ENCODE assay signal across 26 cellular contexts in genomic region chr13:51688937-51689336, GRCh38.
DNase-seq lines count a peak whose midpoint lies in the region; ATAC-seq and TF ChIP-seq lines count a peak whose summit lies in the region.
"Had no signal": no experiment of that assay in that cellular context is flagged by ENCODE, and none has a peak within 500 bp of the region (broad histone marks: within the 10 kb centered on the region; RNA-seq: fewer than 3 reads in every experiment).

No MANE protein-coding gene starts in this region.

- H3K4me1 Mint-ChIP-seq in WTC11, result peaks cover 26% of the 10 kb centered on the region
- H3K4me1 Mint-ChIP-seq in CD4-positive, alpha-beta T cell (ENCODE audit: low read depth), result peaks cover 22% of the 10 kb centered on the region

- H3K27ac Mint-ChIP-seq in WTC11, result no peak overlapping the region
- no peak overlapping the region for H3K27ac Mint-ChIP-seq in CD4-positive, alpha-beta T cell
- H3K27ac Mint-ChIP-seq: activated CD4-positive, alpha-beta T cell treated with anti-CD3 and anti-CD28 coated beads, Interleukin-2, amount 10 ng/mL, durations not matched to agents 24 days and 14 days; CD8-positive, alpha-beta T cell; stimulated activated naive CD8-positive, alpha-beta T cell treated with anti-CD3 and anti-CD28 coated beads, Interleukin-15, Interleukin-2, amounts not matched to agents 100 ng/mL and 50 ng/mL, for 24 hours had no signal

- CTCF ChIA-PET in WTC11 (lab: Charles Lee), result no interaction called here
- CTCF ChIA-PET in CD4-positive, alpha-beta T cell (lab: Charles Lee), result no interaction called here

- no peaks in the 10 kb centered on the region for H3K9me3 ChIP-seq in CD4-positive, alpha-beta T cell (ENCODE audit: control insufficient read depth, low read length)
- H3K9me3 ChIP-seq: breast epithelium, psoas muscle had no signal

- no peaks in the 10 kb centered on the region for H3K27me3 ChIP-seq in CD4-positive, alpha-beta T cell (ENCODE audit: control insufficient read depth, insufficient read depth, low read length)
- H3K27me3 ChIP-seq: breast epithelium had no signal

- no peaks in the 10 kb centered on the region for H3K27me3 Mint-ChIP-seq in WTC11 (ENCODE audit: low read depth)
- no peaks in the 10 kb centered on the region for H3K27me3 Mint-ChIP-seq in CD4-positive, alpha-beta T cell
- H3K27me3 Mint-ChIP-seq: activated CD4-positive, alpha-beta T cell treated with anti-CD3 and anti-CD28 coated beads, Interleukin-2, amount 10 ng/mL, durations not matched to agents 24 days and 14 days; dendritic cell treated with granulocyte-macrophage colony-stimulating factor and Interleukin-4, amounts not matched to agents 40 ng/mL and 50 ng/mL, for 4 days; stimulated activated naive CD8-positive, alpha-beta T cell treated with anti-CD3 and anti-CD28 coated beads, Interleukin-15, Interleukin-2, amounts not matched to agents 100 ng/mL and 50 ng/mL, for 24 hours; type B pancreatic cell had no signal

- no peaks in the 10 kb centered on the region for H3K9me3 Mint-ChIP-seq in WTC11
- peaks cover 2% of the 10 kb centered on the region for H3K9me3 Mint-ChIP-seq in CD4-positive, alpha-beta T cell
- H3K9me3 Mint-ChIP-seq: activated CD4-positive, alpha-beta T cell treated with anti-CD3 and anti-CD28 coated beads, Interleukin-2, amount 10 ng/mL, durations not matched to agents 24 days and 14 days; activated T-helper 2 cell treated with anti-CD3 and anti-CD28 coated beads, Interferon-gamma antibody, Interleukin-2, Interleukin-4, amounts not matched to agents 10 μg/mL and 5 μg/mL and 100 μg/mL, durations not matched to agents 14 hours and 24 hours and 36 hours; CD8-positive, alpha-beta T cell; dendritic cell treated with granulocyte-macrophage colony-stimulating factor and Interleukin-4, amounts not matched to agents 40 ng/mL and 50 ng/mL, for 4 days; natural killer cell; stimulated activated naive CD8-positive, alpha-beta T cell treated with anti-CD3 and anti-CD28 coated beads, Interleukin-15, Interleukin-2, amounts not matched to agents 100 ng/mL and 50 ng/mL, for 24 hours; type B pancreatic cell had no signal

- no peak overlapping the region for H3K27ac ChIP-seq in CD4-positive, alpha-beta T cell (ENCODE audit: low read depth, low read length)
- H3K27ac ChIP-seq: psoas muscle had no signal

- POLR2A ChIA-PET in WTC11 (lab: Charles Lee), result no interaction called here
- POLR2A ChIA-PET in CD4-positive, alpha-beta T cell (lab: Charles Lee), result no interaction called here

- peaks cover 6% of the 10 kb centered on the region for H3K36me3 Mint-ChIP-seq in WTC11
- H3K36me3 Mint-ChIP-seq in CD4-positive, alpha-beta T cell (ENCODE audit: low read depth), result peaks cover 15% of the 10 kb centered on the region
- H3K36me3 Mint-ChIP-seq: natural killer cell had no signal

- intact Hi-C loops in CD4-positive, alpha-beta T cell (cut with DNase I, micrococcal nuclease), result no loop called here

- no peak for TF ChIP-seq CTCF in WTC11 (IDR thresholded peaks at IDR 0.05)
- TF ChIP-seq CTCF in CD4-positive, alpha-beta T cell (IDR thresholded peaks at IDR 0.05), result no peak

- DNase-seq in NCI-H526 (lab: John Stamatoyannopoulos, UW) (peak; percentile 31 to 73), WTC11 (ENCODE audit: low spot score) (no peak), inferior parietal cortex (ENCODE audit: extremely low spot score) (peak; percentile 36), pons (ENCODE audit: low spot score) (peak; percentile 59), NCI-H748 (lab: John Stamatoyannopoulos, UW; ENCODE audit: unreplicated experiment) (no peak)
- DNase-seq in activated CD4-positive, alpha-beta T cell treated with anti-CD3 and anti-CD28 coated beads for 4 hours, result no peak
- DNase-seq in CD4-positive, alpha-beta T cell, result no peak
- DNase-seq: activated CD4-positive, alpha-beta T cell treated with anti-CD3 and anti-CD28 coated beads, Interleukin-2, amount 10 ng/mL, durations not matched to agents 24 days and 14 days; activated CD8-positive, alpha-beta memory T cell treated with anti-CD3 and anti-CD28 coated beads, Interleukin-2, amount 50 U/mL, for 4 hours; CD8-positive, alpha-beta T cell; DMS53; GF-D8; Kasumi-1; natural killer cell; NCI-H1048; NCI-H1930; NCI-H446; psoas muscle; stimulated activated CD4-positive, alpha-beta T cell treated with anti-CD3 and anti-CD28 coated beads, Interleukin-2, amount 100 ng/mL, for 48 hours; T-helper 1 cell had no signal

- H3K4me3 Mint-ChIP-seq in WTC11, result no peak overlapping the region
- H3K4me3 Mint-ChIP-seq in CD4-positive, alpha-beta T cell, result no peak overlapping the region
- H3K4me3 Mint-ChIP-seq: activated CD4-positive, alpha-beta T cell treated with anti-CD3 and anti-CD28 coated beads, Interleukin-2, amount 10 ng/mL, durations not matched to agents 24 days and 14 days; CD8-positive, alpha-beta T cell; dendritic cell treated with granulocyte-macrophage colony-stimulating factor and Interleukin-4, amounts not matched to agents 40 ng/mL and 50 ng/mL, for 4 days; natural killer cell; stimulated activated naive CD8-positive, alpha-beta T cell treated with anti-CD3 and anti-CD28 coated beads, Interleukin-15, Interleukin-2, amounts not matched to agents 100 ng/mL and 50 ng/mL, for 24 hours; type B pancreatic cell had no signal

- ATAC-seq in WTC11 (peak; percentile 52), GM18517 (IDR thresholded peaks at IDR 0.05; ENCODE audit: unreplicated experiment) (no peak)
- ATAC-seq in CD4-positive, alpha-beta T cell (ENCODE audit: poor library complexity), result no peak
- ATAC-seq: CD8-positive, alpha-beta T cell; natural killer cell; psoas muscle had no signal

TF ChIP-seq in WTC11, 78 proteins besides CTCF, POLR2A, EP300 and RAD21 (continues in another document):
- TF ChIP-seq ETV6 (CRISPR knock-in tag; IDR thresholded peaks at IDR 0.05), result no peak
- TF ChIP-seq NFE2L1 (CRISPR knock-in tag; IDR thresholded peaks at IDR 0.05), result no peak
- TF ChIP-seq, protein P1, sequence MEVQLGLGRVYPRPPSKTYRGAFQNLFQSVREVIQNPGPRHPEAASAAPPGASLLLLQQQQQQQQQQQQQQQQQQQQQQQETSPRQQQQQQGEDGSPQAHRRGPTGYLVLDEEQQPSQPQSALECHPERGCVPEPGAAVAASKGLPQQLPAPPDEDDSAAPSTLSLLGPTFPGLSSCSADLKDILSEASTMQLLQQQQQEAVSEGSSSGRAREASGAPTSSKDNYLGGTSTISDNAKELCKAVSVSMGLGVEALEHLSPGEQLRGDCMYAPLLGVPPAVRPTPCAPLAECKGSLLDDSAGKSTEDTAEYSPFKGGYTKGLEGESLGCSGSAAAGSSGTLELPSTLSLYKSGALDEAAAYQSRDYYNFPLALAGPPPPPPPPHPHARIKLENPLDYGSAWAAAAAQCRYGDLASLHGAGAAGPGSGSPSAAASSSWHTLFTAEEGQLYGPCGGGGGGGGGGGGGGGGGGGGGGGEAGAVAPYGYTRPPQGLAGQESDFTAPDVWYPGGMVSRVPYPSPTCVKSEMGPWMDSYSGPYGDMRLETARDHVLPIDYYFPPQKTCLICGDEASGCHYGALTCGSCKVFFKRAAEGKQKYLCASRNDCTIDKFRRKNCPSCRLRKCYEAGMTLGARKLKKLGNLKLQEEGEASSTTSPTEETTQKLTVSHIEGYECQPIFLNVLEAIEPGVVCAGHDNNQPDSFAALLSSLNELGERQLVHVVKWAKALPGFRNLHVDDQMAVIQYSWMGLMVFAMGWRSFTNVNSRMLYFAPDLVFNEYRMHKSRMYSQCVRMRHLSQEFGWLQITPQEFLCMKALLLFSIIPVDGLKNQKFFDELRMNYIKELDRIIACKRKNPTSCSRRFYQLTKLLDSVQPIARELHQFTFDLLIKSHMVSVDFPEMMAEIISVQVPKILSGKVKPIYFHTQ (CRISPR knock-in tag; IDR thresholded peaks at IDR 0.05), result no peak
- TF ChIP-seq TEAD4 (CRISPR knock-in tag; IDR thresholded peaks at IDR 0.05), result no peak
- no peak for TF ChIP-seq ATF1 (CRISPR knock-in tag; IDR thresholded peaks at IDR 0.05)
- TF ChIP-seq FOXP1 (CRISPR knock-in tag; IDR thresholded peaks at IDR 0.05; ENCODE audit: borderline replicate concordance), result no peak
- TF ChIP-seq MXD4 (CRISPR knock-in tag; IDR thresholded peaks at IDR 0.05; ENCODE audit: borderline replicate concordance), result no peak
- no peak for TF ChIP-seq GRHL2 (CRISPR knock-in tag; IDR thresholded peaks at IDR 0.05; ENCODE audit: insufficient replicate concordance, severe bottlenecking)
- TF ChIP-seq SP1 (CRISPR knock-in tag; conservative IDR thresholded peaks at IDR 0.05), result no peak
- TF ChIP-seq JUN (CRISPR knock-in tag; IDR thresholded peaks at IDR 0.05), result no peak
- no peak for TF ChIP-seq TEAD1 (CRISPR knock-in tag; IDR thresholded peaks at IDR 0.05)
- no peak for TF ChIP-seq USF2 (CRISPR knock-in tag; IDR thresholded peaks at IDR 0.05)
- no peak for TF ChIP-seq GTF2I (CRISPR knock-in tag; conservative IDR thresholded peaks at IDR 0.05)
- no peak for TF ChIP-seq JAZF1 (CRISPR knock-in tag; IDR thresholded peaks at IDR 0.05)
- no peak for TF ChIP-seq OVOL2 (CRISPR knock-in tag; IDR thresholded peaks at IDR 0.05; ENCODE audit: borderline replicate concordance)
- no peak for TF ChIP-seq FOXP4 (CRISPR knock-in tag; IDR thresholded peaks at IDR 0.05)
- TF ChIP-seq ZNF671 (CRISPR knock-in tag; IDR thresholded peaks at IDR 0.05), result no peak
- no peak for TF ChIP-seq ZNF396 (CRISPR knock-in tag; IDR thresholded peaks at IDR 0.05; ENCODE audit: borderline replicate concordance)

Comparison
In these comparisons a context has a peak if more than half of its experiments do, and no peak if none do; other contexts are left out.
1. DNase-seq: peak in NCI-H526 (2 of 2), inferior parietal cortex (single experiment) and pons (single experiment); none in WTC11 (single experiment), activated CD4-positive, alpha-beta T cell treated with anti-CD3 and anti-CD28 coated beads for 4 hours (0 of 2), CD4-positive, alpha-beta T cell (0 of 10) and NCI-H748 (single experiment).